Comparison of ENCODE assay signal across 24 cellular contexts in genomic region chr7:44711528-44711927, GRCh38. TPM values are rescaled to one million over a fixed set of nuclear protein-coding genes. Genes with fewer than 3 reads are reported as not detected.
DNase-seq lines count a peak whose midpoint lies in the region; FAIRE-seq and TF ChIP-seq lines count a peak whose summit lies in the region.
"Had no signal": no experiment of that assay in that cellular context is flagged by ENCODE, and none has a peak within 500 bp of the region (broad histone marks: within the 10 kb centered on the region; RNA-seq: fewer than 3 reads in every experiment).

No MANE protein-coding gene starts in this region.

- peaks cover 9% of the 10 kb centered on the region for H3K4me1 Mint-ChIP-seq in activated T-cell treated with anti-CD3 and anti-CD28 coated beads, Interleukin-2, amount 50 U/mL, for 24 hours (ENCODE audit: low read depth)
- no peaks in the 10 kb centered on the region for H3K4me1 Mint-ChIP-seq in chondrocyte (ENCODE audit: low read depth)
- peaks cover 4% of the 10 kb centered on the region for H3K4me1 Mint-ChIP-seq in activated naive CD8-positive, alpha-beta T cell treated with anti-CD3 and anti-CD28 coated beads for 36 hours

- no peak overlapping the region for H3K9ac ChIP-seq in parathyroid adenoma
- H3K9ac ChIP-seq: BLaER1 had no signal

- H2AFZ ChIP-seq in parathyroid adenoma: no peak overlapping the region

- H3K27me3 Mint-ChIP-seq in activated T-cell treated with anti-CD3 and anti-CD28 coated beads, Interleukin-2, amount 50 U/mL, for 24 hours: no peaks in the 10 kb centered on the region
- no peaks in the 10 kb centered on the region for H3K27me3 Mint-ChIP-seq in chondrocyte (ENCODE audit: low read depth)
- no peaks in the 10 kb centered on the region for H3K27me3 Mint-ChIP-seq in activated naive CD8-positive, alpha-beta T cell treated with anti-CD3 and anti-CD28 coated beads for 36 hours
- H3K27me3 Mint-ChIP-seq: activated CD4-positive, alpha-beta T cell treated with anti-CD3 and anti-CD28 coated beads for 36 hours; activated naive CD8-positive, alpha-beta T cell treated with anti-CD3 and anti-CD28 coated beads, Interleukin-2, amount 50 U/mL, for 24 hours had no signal

- H3K27ac Mint-ChIP-seq in activated T-cell treated with anti-CD3 and anti-CD28 coated beads, Interleukin-2, amount 50 U/mL, for 24 hours: peak overlapping the region; percentile 24
- no peak overlapping the region for H3K27ac Mint-ChIP-seq in chondrocyte (ENCODE audit: unreplicated experiment)
- no peak overlapping the region for H3K27ac Mint-ChIP-seq in activated naive CD8-positive, alpha-beta T cell treated with anti-CD3 and anti-CD28 coated beads for 36 hours
- H3K27ac Mint-ChIP-seq: activated CD4-positive, alpha-beta T cell treated with anti-CD3 and anti-CD28 coated beads for 36 hours; activated naive CD8-positive, alpha-beta T cell treated with anti-CD3 and anti-CD28 coated beads, Interleukin-2, amount 50 U/mL, for 24 hours had no signal

- no peaks in the 10 kb centered on the region for H3K79me2 ChIP-seq in parathyroid adenoma

- H3K4me3 ChIP-seq in parathyroid adenoma (ENCODE audit: low read depth, low read length): no peak overlapping the region
- H3K4me3 ChIP-seq: A549, BLaER1, body of pancreas, coronary artery, GM12878, lung had no signal

- no peaks in the 10 kb centered on the region for H3K9me3 ChIP-seq in parathyroid adenoma (ENCODE audit: control insufficient read depth, low read length)
- H3K9me3 ChIP-seq: A549, BLaER1, body of pancreas had no signal

- no peak for FAIRE-seq in D721Med (lab: Jason Lieb, UNC)
- FAIRE-seq: A549, GM12878, islet of Langerhans had no signal

- TF ChIP-seq CTCF in GM13977 (IDR thresholded peaks at IDR 0.05; ENCODE audit: extremely low read depth, insufficient read depth, missing control alignments) (no peak), chondrocyte (IDR thresholded peaks at IDR 0.05) (no peak), parathyroid adenoma (IDR thresholded peaks at IDR 0.05) (no peak), D721Med (IDR thresholded peaks at IDR 0.05; ENCODE audit: insufficient read depth, missing control alignments) (no peak)

- peaks cover 37% of the 10 kb centered on the region for H3K36me3 Mint-ChIP-seq in activated T-cell treated with anti-CD3 and anti-CD28 coated beads, Interleukin-2, amount 50 U/mL, for 24 hours (ENCODE audit: low read depth)
- peaks cover 12% of the 10 kb centered on the region for H3K36me3 Mint-ChIP-seq in chondrocyte (ENCODE audit: low read depth)
- no peaks in the 10 kb centered on the region for H3K36me3 Mint-ChIP-seq in activated naive CD8-positive, alpha-beta T cell treated with anti-CD3 and anti-CD28 coated beads for 36 hours

- no peaks in the 10 kb centered on the region for H3K27me3 ChIP-seq in parathyroid adenoma (ENCODE audit: control insufficient read depth, insufficient read depth, low read length)
- H3K27me3 ChIP-seq: BLaER1, body of pancreas had no signal

- H3K9me3 Mint-ChIP-seq in activated T-cell treated with anti-CD3 and anti-CD28 coated beads, Interleukin-2, amount 50 U/mL, for 24 hours: no peaks in the 10 kb centered on the region
- H3K9me3 Mint-ChIP-seq in chondrocyte (ENCODE audit: low read depth): no peaks in the 10 kb centered on the region
- no peaks in the 10 kb centered on the region for H3K9me3 Mint-ChIP-seq in activated naive CD8-positive, alpha-beta T cell treated with anti-CD3 and anti-CD28 coated beads for 36 hours
- H3K9me3 Mint-ChIP-seq: activated naive CD8-positive, alpha-beta T cell treated with anti-CD3 and anti-CD28 coated beads, Interleukin-2, amount 50 U/mL, for 24 hours had no signal

- DNase-seq in activated T-cell treated with anti-CD3 and anti-CD28 coated beads, Interleukin-2, amount 50 U/mL, for 24 hours: no peak
- DNase-seq in activated T-cell treated with anti-CD3 and anti-CD28 coated beads, Interleukin-2, amount 50 U/mL, for 1 hour: no peak
- DNase-seq in GM13977 (ENCODE audit: low spot score): peak; percentile 8
- peak; percentile 39 for DNase-seq in chondrocyte (ENCODE audit: low spot score)
- DNase-seq in RPMI8226: no peak
- no peak for DNase-seq in activated naive CD8-positive, alpha-beta T cell treated with anti-CD3 and anti-CD28 coated beads for 36 hours
- DNase-seq in D721Med (ENCODE audit: insufficient read length, low spot score): no peak
- DNase-seq: activated CD4-positive, alpha-beta T cell treated with anti-CD3 and anti-CD28 coated beads for 36 hours; activated naive CD8-positive, alpha-beta T cell treated with anti-CD3 and anti-CD28 coated beads, Interleukin-2, amount 50 U/mL, for 24 hours; GF-D8; GOT3; hippocampal formation; NCI-H1048; NCI-H2029 treated with DMSO at 0.1 percent for 48 hours; NCI-H446 treated with DMSO at 0.1 percent for 48 hours; SW 1271 had no signal

- peaks cover 8% of the 10 kb centered on the region for H3K4me1 ChIP-seq in parathyroid adenoma
- H3K4me1 ChIP-seq: A549, BLaER1 had no signal

- H3K36me3 ChIP-seq in parathyroid adenoma (ENCODE audit: control insufficient read depth, insufficient read depth, low read length): no peaks in the 10 kb centered on the region

- in situ Hi-C loops in GM13977 (cut with MboI; ENCODE audit: low pct_unique_long_range_greater_than_20kb, low sequenced_read_pairs, unreplicated experiment): no loop called here

- H3K4me3 Mint-ChIP-seq in activated T-cell treated with anti-CD3 and anti-CD28 coated beads, Interleukin-2, amount 50 U/mL, for 24 hours: no peak overlapping the region
- H3K4me3 Mint-ChIP-seq in chondrocyte (ENCODE audit: unreplicated experiment): no peak overlapping the region
- no peak overlapping the region for H3K4me3 Mint-ChIP-seq in activated naive CD8-positive, alpha-beta T cell treated with anti-CD3 and anti-CD28 coated beads for 36 hours
- H3K4me3 Mint-ChIP-seq: activated CD4-positive, alpha-beta T cell treated with anti-CD3 and anti-CD28 coated beads for 36 hours; activated naive CD8-positive, alpha-beta T cell treated with anti-CD3 and anti-CD28 coated beads, Interleukin-2, amount 50 U/mL, for 24 hours had no signal

- peak overlapping the region; percentile 39 for H3K27ac ChIP-seq in parathyroid adenoma
- H3K27ac ChIP-seq: A549, BLaER1, coronary artery had no signal

- H3K4me2 ChIP-seq in parathyroid adenoma (ENCODE audit: low read length): no peak overlapping the region
- H3K4me2 ChIP-seq: A549, BLaER1 had no signal

RNA-seq across cellular contexts. Expression of gene ZMIZ2, which starts 37.1 kb away (rescaled TPM):
- 68.5 to 73.5 TPM (median 72.6 TPM) in 3 replicates for total RNA-seq in chondrocyte
- total RNA-seq in activated naive CD8-positive, alpha-beta T cell treated with anti-CD3 and anti-CD28 coated beads for 36 hours: 100 to 1,000 TPM; 116 to 122 TPM

Comparison
In these comparisons a context has a peak if more than half of its experiments do, and no peak if none do; other contexts are left out.
1. DNase-seq: peak in GM13977 (single experiment) and chondrocyte (single experiment); none in activated T-cell treated with anti-CD3 and anti-CD28 coated beads, Interleukin-2, amount 50 U/mL, for 24 hours (single experiment), activated T-cell treated with anti-CD3 and anti-CD28 coated beads, Interleukin-2, amount 50 U/mL, for 1 hour (single experiment), RPMI8226 (single experiment), activated naive CD8-positive, alpha-beta T cell treated with anti-CD3 and anti-CD28 coated beads for 36 hours (single experiment) and D721Med (single experiment).